ENCODE assay signal across 8 cellular contexts in genomic region chr6:151440930-151441329, GRCh38. TPM values are rescaled to one million over a fixed set of nuclear protein-coding genes. Genes with fewer than 3 reads are reported as not detected.
DNase-seq lines count a peak whose midpoint lies in the region; ATAC-seq and TF ChIP-seq lines count a peak whose summit lies in the region.

No MANE protein-coding gene starts in this region.

- RAD21 ChIA-PET in HCT116 (lab: Charles Lee; ENCODE audit: low non-redundant PET in 1 of 2, low total read pairs in 2 of 2, uncharacterized antibody in 2 of 2, unreplicated experiment in 2 of 2), result no interaction called here

- POLR2A ChIA-PET in HCT116 (lab: Charles Lee), result interaction anchor here (0.8 kb wide), 1 partner anchor 11 kb away, joined by 4 read pairs; the partner anchor contains the start of gene RMND1

- H3K79me2 ChIP-seq in HCT116 (ENCODE audit: insufficient read depth, low read length), result peaks cover 79% of the 10 kb centered on the region

- TF ChIP-seq POLR2A in HCT116 (IDR thresholded peaks at IDR 0.05; ENCODE audit: borderline replicate concordance, extremely low read depth, insufficient read depth, insufficient read length), result no peak
- no peak for TF ChIP-seq POLR2A in adrenal gland (IDR thresholded peaks at IDR 0.05)

- BruUV-seq in HCT116 (replicated peaks; lab: Mats Ljungman, UMichigan), result no TSS peak

- H3K9me3 Mint-ChIP-seq in natural killer cell, result no peaks in the 10 kb centered on the region

- intact Hi-C loops in HCT116 (cut with micrococcal nuclease) (no loop called here), adrenal gland (cut with DNase I) (no loop called here), natural killer cell (cut with micrococcal nuclease) (loop anchor here (1.0 to 2.0 kb wide), 2 partner anchors 35 to 684 kb away; no protein-coding TSS in a partner anchor)

- no peak overlapping the region for H2AFZ ChIP-seq in HCT116 (ENCODE audit: low read depth, low read length, poor library complexity, severe bottlenecking)

- H3K4me1 ChIP-seq in HCT116 (ENCODE audit: control insufficient read depth in 1 of 2, insufficient read depth in 2 of 2, low read length in 2 of 2) (peaks cover 0 to 6% of the 10 kb centered on the region in 2 experiments; a peak in 3 of 4 replicates), adrenal gland (replicated peaks in 1 of 2) (peaks cover 15 to 27% of the 10 kb centered on the region in 2 donors)

- no peaks in the 10 kb centered on the region for H3K27me3 Mint-ChIP-seq in natural killer cell (ENCODE audit: low read depth in 2 of 2)

- H3K9me3 ChIP-seq in HCT116 (ENCODE audit: control insufficient read depth in 1 of 2, insufficient read depth in 1 of 2, low read depth in 1 of 2, low read length in 2 of 2), result no peaks in the 10 kb centered on the region
- no peaks in the 10 kb centered on the region for H3K9me3 ChIP-seq in adrenal gland (replicated peaks in 1 of 3)

- peaks cover 3% of the 10 kb centered on the region for H4K20me1 ChIP-seq in HCT116 (ENCODE audit: insufficient read depth)

- 34 to 41% (median 38%) methylated on average over 2 of the region's 2 CpGs for whole genome bisulfite sequencing in adrenal gland, 4 donors

- peaks cover 0 to 7% of the 10 kb centered on the region in 2 experiments; a peak in 2 of 4 replicates for H3K36me3 ChIP-seq in HCT116 (ENCODE audit: control insufficient read depth in 1 of 2, insufficient read depth in 2 of 2, low read length in 2 of 2)
- H3K36me3 ChIP-seq in adrenal gland (replicated peaks in 1 of 2), result no peaks in the 10 kb centered on the region

- H3K36me3 Mint-ChIP-seq in natural killer cell, result no peaks in the 10 kb centered on the region

- ATAC-seq in HCT116, result no peak
- peak in 2 of 3 donors; percentile 53 to 57 for ATAC-seq in natural killer cell

- CTCF ChIA-PET in HCT116 (lab: Charles Lee), result no interaction called here

- TF ChIP-seq RAD21 in HCT116 (IDR thresholded peaks at IDR 0.05; ENCODE audit: low read depth), result peak; percentile 55

- H3K9ac ChIP-seq in HCT116 (ENCODE audit: low read length), result no peak overlapping the region

- peak in 2 of 3 experiments; percentile 6 to 31; a peak in 2 of 6 replicates for TF ChIP-seq CTCF in HCT116 (IDR thresholded peaks at IDR 0.05 in 2 of 3, conservative IDR thresholded peaks at IDR 0.05 in 1 of 3; ENCODE audit: borderline replicate concordance in 1 of 3, insufficient read depth in 1 of 3, low read depth in 2 of 3, low read length in 2 of 3)
- peak in 5 of 6 experiments; percentile 40 to 61 (median 51) for TF ChIP-seq CTCF in adrenal gland (IDR thresholded peaks at IDR 0.05)
- TF ChIP-seq CTCF in natural killer cell (IDR thresholded peaks at IDR 0.05), result peak; percentile 62

- H3K27me3 ChIP-seq in HCT116 (ENCODE audit: insufficient read depth, low read length), result no peaks in the 10 kb centered on the region
- no peaks in the 10 kb centered on the region for H3K27me3 ChIP-seq in adrenal gland

- peaks cover 25 to 33% of the 10 kb centered on the region in 2 donors for H3K4me1 Mint-ChIP-seq in natural killer cell

- H3K4me3 Mint-ChIP-seq in natural killer cell, result peak overlapping the region; percentile 55

- H3K9me2 ChIP-seq in HCT116 (ENCODE audit: insufficient read depth), result no peaks in the 10 kb centered on the region

- H3K27ac Mint-ChIP-seq in natural killer cell, result peak overlapping the region; percentile 84 to 85

- no peak overlapping the region for H3K4me2 ChIP-seq in HCT116 (ENCODE audit: low read length)

- no peak overlapping the region for H3K4me3 ChIP-seq in HCT116 (replicated peaks in 1 of 2; ENCODE audit: low read depth in 1 of 2, low read length in 2 of 2)
- H3K4me3 ChIP-seq in adrenal gland, result no peak overlapping the region

- DNase-seq in ELR (ENCODE audit: low read depth) (peak; percentile 40), HCT116 (ENCODE audit: low read depth, low spot score) (no peak), adrenal gland (no peak), natural killer cell (no peak), ureter (ENCODE audit: low spot score) (no peak), NCI-H748 (lab: John Stamatoyannopoulos, UW; ENCODE audit: unreplicated experiment) (no peak), DMS 273 (lab: John Stamatoyannopoulos, UW; ENCODE audit: unreplicated experiment) (no peak), NCI-H345 (lab: John Stamatoyannopoulos, UW) (no peak)

- H3K27ac ChIP-seq in HCT116 (ENCODE audit: low read depth, low read length), result no peak overlapping the region
- peak overlapping the region in 1 of 5 donors; percentile 1 for H3K27ac ChIP-seq in adrenal gland

TF ChIP-seq in HCT116, 20 proteins besides CTCF, POLR2A, EP300 and RAD21 (continues in another document):
- TF ChIP-seq CBX3 (IDR thresholded peaks at IDR 0.05; ENCODE audit: low read depth) (no peak), SIN3A (IDR thresholded peaks at IDR 0.05; ENCODE audit: low read depth) (no peak), FOSL1 (IDR thresholded peaks at IDR 0.05; ENCODE audit: low read depth) (no peak), ZBTB33 (IDR thresholded peaks at IDR 0.05; ENCODE audit: extremely low read depth, insufficient replicate concordance, low read length) (no peak), EZH2 (IDR thresholded peaks at IDR 0.05) (no peak), SP1 (IDR thresholded peaks at IDR 0.05; ENCODE audit: low read depth) (no peak), ELF1 (IDR thresholded peaks at IDR 0.05; ENCODE audit: borderline replicate concordance, low read depth) (no peak), EZH2phosphoT487 (IDR thresholded peaks at IDR 0.05; ENCODE audit: borderline replicate concordance) (no peak), JUND (IDR thresholded peaks at IDR 0.05) (no peak), ZNF274 (IDR thresholded peaks at IDR 0.05; ENCODE audit: low read depth, low read length) (no peak), EGR1 (IDR thresholded peaks at IDR 0.05; ENCODE audit: low read depth) (no peak), REST (IDR thresholded peaks at IDR 0.05; ENCODE audit: low read depth) (no peak), YY1 (IDR thresholded peaks at IDR 0.05; ENCODE audit: extremely low read depth, insufficient replicate concordance, low read depth, low read length) (no peak), CEBPB (IDR thresholded peaks at IDR 0.05; ENCODE audit: low read depth) (no peak), POLR2AphosphoS5 (IDR thresholded peaks at IDR 0.05; ENCODE audit: low read depth, low read length) (no peak)
- TF ChIP-seq, protein P1, sequence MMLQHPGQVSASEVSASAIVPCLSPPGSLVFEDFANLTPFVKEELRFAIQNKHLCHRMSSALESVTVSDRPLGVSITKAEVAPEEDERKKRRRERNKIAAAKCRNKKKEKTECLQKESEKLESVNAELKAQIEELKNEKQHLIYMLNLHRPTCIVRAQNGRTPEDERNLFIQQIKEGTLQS (IDR thresholded peaks at IDR 0.05), result no peak

RNA-seq across cellular contexts. Expression of gene RMND1, which starts 11.0 kb away (rescaled TPM):
- total RNA-seq in HCT116 (2021; ENCODE audit: unreplicated experiment) (28.0 TPM), adrenal gland (10 to 100 TPM; 19.1 to 62.4 (median 24.4) TPM), natural killer cell (10 to 100 TPM; 10.6 to 14.7 (median 11.3) TPM), ureter (23.0 TPM)
- 12.7 and 18.4 TPM in 2 replicates for polyA plus RNA-seq in HCT116 (2012)
- 10 to 100 TPM; 24.7 to 30.2 (median 29.4) TPM for polyA plus RNA-seq in adrenal gland

RNA-seq across cellular contexts. Expression of gene ZBTB2, which starts 49.6 kb away (rescaled TPM):
- 12.5 TPM for total RNA-seq in HCT116 (2021; ENCODE audit: unreplicated experiment)
- polyA plus RNA-seq in HCT116 (2012), result 7.5 and 7.9 TPM in 2 replicates
- total RNA-seq in adrenal gland, result 10 to 100 TPM in 2 of 8 donors, 1 to 10 TPM in 6; 4.9 to 11.0 (median 9.0) TPM
- polyA plus RNA-seq in adrenal gland, result 1 to 10 TPM; 7.1 to 8.6 (median 7.7) TPM
- total RNA-seq in natural killer cell, result 10 to 100 TPM; 27.4 to 36.9 (median 29.9) TPM
- total RNA-seq in ureter, result 16.6 TPM

RNA-seq across cellular contexts. Expression of gene CCDC170, which starts 52.9 kb away (rescaled TPM):
- total RNA-seq in HCT116 (2021; ENCODE audit: unreplicated experiment) (0.12 TPM), adrenal gland (10 to 100 TPM in 2 of 8 donors, 1 to 10 TPM in 6; 2.0 to 13.0 (median 8.0) TPM), natural killer cell (under 1 TPM; 0.20 to 0.96 (median 0.25) TPM), ureter (1.7 TPM)
- not detected in 2 replicates for polyA plus RNA-seq in HCT116 (2012)
- polyA plus RNA-seq in adrenal gland, result 1 to 10 TPM; 3.5 to 5.4 (median 5.0) TPM
